8 cellular contexts compared by ENCODE assay signal in genomic region chr1:96721382-96722160, GRCh38. TPM values are rescaled to one million over a fixed set of nuclear protein-coding genes. Genes with fewer than 3 reads are reported as not detected.
DNase-seq lines count a peak whose midpoint lies in the region; ATAC-seq, FAIRE-seq and TF ChIP-seq lines count a peak whose summit lies in the region.

A gene with protein sequence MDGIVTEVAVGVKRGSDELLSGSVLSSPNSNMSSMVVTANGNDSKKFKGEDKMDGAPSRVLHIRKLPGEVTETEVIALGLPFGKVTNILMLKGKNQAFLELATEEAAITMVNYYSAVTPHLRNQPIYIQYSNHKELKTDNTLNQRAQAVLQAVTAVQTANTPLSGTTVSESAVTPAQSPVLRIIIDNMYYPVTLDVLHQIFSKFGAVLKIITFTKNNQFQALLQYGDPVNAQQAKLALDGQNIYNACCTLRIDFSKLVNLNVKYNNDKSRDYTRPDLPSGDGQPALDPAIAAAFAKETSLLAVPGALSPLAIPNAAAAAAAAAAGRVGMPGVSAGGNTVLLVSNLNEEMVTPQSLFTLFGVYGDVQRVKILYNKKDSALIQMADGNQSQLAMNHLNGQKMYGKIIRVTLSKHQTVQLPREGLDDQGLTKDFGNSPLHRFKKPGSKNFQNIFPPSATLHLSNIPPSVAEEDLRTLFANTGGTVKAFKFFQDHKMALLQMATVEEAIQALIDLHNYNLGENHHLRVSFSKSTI (plus strand): TSS chr1:96721784. CDS start chr1:96721865, 81 bp downstream.

- H3K79me2 ChIP-seq in astrocyte (ENCODE audit: insufficient read depth, low read length) (peaks cover 45% of the 10 kb centered on the region), hepatocyte (peaks cover 48% of the 10 kb centered on the region)

- peaks cover 2% of the 10 kb centered on the region for H3K9me3 Mint-ChIP-seq in astrocyte (ENCODE audit: unreplicated experiment)

- peaks cover 4% of the 10 kb centered on the region for H3K4me1 ChIP-seq in astrocyte (ENCODE audit: insufficient read depth, low read length)
- peaks cover 14% of the 10 kb centered on the region for H3K4me1 ChIP-seq in hepatocyte (ENCODE audit: insufficient read depth)

- no peaks in the 10 kb centered on the region for H3K27me3 Mint-ChIP-seq in astrocyte (ENCODE audit: low read depth, unreplicated experiment)

- peaks cover 3% of the 10 kb centered on the region for H3K36me3 Mint-ChIP-seq in astrocyte (ENCODE audit: low read depth, unreplicated experiment)

- peak within 1 kb of the TSS; percentile 97 for H3K4me3 Mint-ChIP-seq in astrocyte (ENCODE audit: unreplicated experiment)

- peak; percentile 91 for ATAC-seq in HG02884 (IDR thresholded peaks at IDR 0.05; ENCODE audit: unreplicated experiment)

- FAIRE-seq in GM18507 (lab: Jason Lieb, UNC) (peak; percentile 82), astrocyte (lab: Jason Lieb, UNC) (no peak)

- H3K27me3 ChIP-seq in astrocyte (ENCODE audit: insufficient read depth, low read length): no peaks in the 10 kb centered on the region
- no peaks in the 10 kb centered on the region for H3K27me3 ChIP-seq in hepatocyte

- DNase-seq in GM18507 (ENCODE audit: extremely low spot score, insufficient read length, low read depth) (peak; percentile 77), NCI-H146 (lab: John Stamatoyannopoulos, UW) (peak; percentile 85), T-helper 9 cell (peak; percentile 71), astrocyte (ENCODE audit: low read depth) (peak; percentile 51), hepatocyte (ENCODE audit: low spot score) (peak; percentile 93), retina (peak; percentile 94), OCI-M2 (lab: John Stamatoyannopoulos, UW; ENCODE audit: unreplicated experiment) (no peak)

- H3K9me2 ChIP-seq in hepatocyte (replicated peaks; ENCODE audit: insufficient read depth): no peaks in the 10 kb centered on the region

- peak within 1 kb of the TSS; percentile 95 for H3K27ac Mint-ChIP-seq in astrocyte (ENCODE audit: unreplicated experiment)

- no peak for TF ChIP-seq CTCF in astrocyte (IDR thresholded peaks at IDR 0.05; ENCODE audit: insufficient read depth, low read depth, low read length)
- no peak for TF ChIP-seq CTCF in hepatocyte (IDR thresholded peaks at IDR 0.05; ENCODE audit: poor library complexity)

- H3K4me1 Mint-ChIP-seq in astrocyte (ENCODE audit: low read depth, unreplicated experiment): peaks cover 8% of the 10 kb centered on the region

- peaks cover 21% of the 10 kb centered on the region for H4K20me1 ChIP-seq in astrocyte (ENCODE audit: insufficient read depth, low read length)
- no peaks in the 10 kb centered on the region for H4K20me1 ChIP-seq in hepatocyte (ENCODE audit: insufficient read depth, poor library complexity, severe bottlenecking)

- WGBS in hepatocyte (ENCODE audit: low lambda C conversion rate, missing lambda C conversion rate): under 1% methylated on average over 44 of the region's 77 CpGs

- H2AFZ ChIP-seq in astrocyte (ENCODE audit: low read depth, low read length): peak within 1 kb of the TSS; percentile 93
- peak within 1 kb of the TSS; percentile 99 for H2AFZ ChIP-seq in hepatocyte

- H3K36me3 ChIP-seq in astrocyte (ENCODE audit: insufficient read depth, low read length) (peaks cover 3% of the 10 kb centered on the region), hepatocyte (replicated peaks; ENCODE audit: insufficient read depth, low read depth) (no peaks in the 10 kb centered on the region)

- peak within 1 kb of the TSS; percentile 100 for H3K9ac ChIP-seq in astrocyte (ENCODE audit: low read length)

- peak within 1 kb of the TSS; percentile 91 for H3K4me2 ChIP-seq in astrocyte (ENCODE audit: low read length)
- peak within 1 kb of the TSS; percentile 88 for H3K4me2 ChIP-seq in hepatocyte

- peak within 1 kb of the TSS; percentile 96 for H3K4me3 ChIP-seq in astrocyte (ENCODE audit: insufficient read depth, low read depth, low read length)
- peak within 1 kb of the TSS; percentile 93 for H3K4me3 ChIP-seq in hepatocyte

- H3K9me3 ChIP-seq in astrocyte (ENCODE audit: insufficient read depth, low read depth, low read length) (no peaks in the 10 kb centered on the region), hepatocyte (ENCODE audit: low read depth) (no peaks in the 10 kb centered on the region)

- peak within 1 kb of the TSS; percentile 99 for H3K27ac ChIP-seq in astrocyte (ENCODE audit: low read depth, low read length)
- peak within 1 kb of the TSS; percentile 97 for H3K27ac ChIP-seq in hepatocyte

RNA-seq across cellular contexts. Expression of the gene that starts here (rescaled TPM):
- total RNA-seq in astrocyte (17.7 and 20.7 TPM in 2 replicates), hepatocyte (27.1 and 60.7 TPM in 2 replicates)
- polyA plus RNA-seq in hepatocyte: 6.7 and 10.4 TPM in 2 replicates
